ENCODE assay signal across 24 cellular contexts in the genomic region with DNA sequence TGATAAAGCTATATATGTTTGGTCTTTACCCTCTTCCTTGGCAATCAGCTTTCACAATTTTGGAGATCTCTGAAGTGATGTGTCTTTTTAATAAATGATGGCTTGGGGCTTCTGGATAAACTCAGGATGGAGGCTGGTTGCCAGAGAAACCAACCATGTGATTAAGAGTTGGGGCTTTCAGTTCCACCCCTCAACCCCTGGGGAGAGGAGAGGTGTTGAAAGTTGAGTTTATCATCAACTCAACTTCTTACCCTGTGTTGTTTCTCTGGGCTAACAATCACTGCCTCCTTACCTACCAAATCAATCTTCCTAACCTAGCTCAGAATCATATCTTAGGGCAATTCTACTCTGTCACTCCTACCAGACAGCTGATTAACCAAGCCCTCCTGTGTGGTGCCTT.
A peak's percentile ranks its signal among the peaks of the same experiment; 100 is the strongest.
DNase-seq lines count a peak whose midpoint lies in the region; ATAC-seq and TF ChIP-seq lines count a peak whose summit lies in the region.
"Had no signal": no experiment of that assay in that cellular context is flagged by ENCODE, and none has a peak within 500 bp of the region (broad histone marks: within the 10 kb centered on the region; RNA-seq: fewer than 3 reads in every experiment).

No MANE protein-coding gene starts in this region.

- H3K4me3 ChIP-seq in brain microvascular endothelial cell (ENCODE audit: low read depth, low read length) (no peak overlapping the region), neuronal stem cell (ENCODE audit: low read length in 2 of 2) (no peak overlapping the region)
- H3K4me3 ChIP-seq: A549, GM23248, upper lobe of left lung had no signal

- no peak overlapping the region for H3K23ac ChIP-seq in neuronal stem cell (ENCODE audit: low read depth, low read length, poor library complexity)

- H3K14ac ChIP-seq in neuronal stem cell (ENCODE audit: low read length) = no peak overlapping the region

- H3K4ac ChIP-seq in neuronal stem cell (ENCODE audit: low read length) = no peak overlapping the region

- no peak for TF ChIP-seq CTCF in brain microvascular endothelial cell (IDR thresholded peaks at IDR 0.05; ENCODE audit: low read depth, low read length, missing control alignments)

- in situ Hi-C loops in brain microvascular endothelial cell (cut with HindIII; ENCODE audit: low pct_ligation_motif_present, low sequenced_read_pairs) = no loop called here

- no peaks in the 10 kb centered on the region for H3K9me3 ChIP-seq in neuronal stem cell (replicated peaks in 1 of 2; ENCODE audit: control insufficient read depth in 2 of 2, insufficient read depth in 1 of 2, low read depth in 1 of 2, low read length in 2 of 2)
- H3K9me3 ChIP-seq: A549, SK-N-SH, upper lobe of left lung had no signal

- no peak overlapping the region for H3K18ac ChIP-seq in neuronal stem cell (ENCODE audit: low read length)

- no peak overlapping the region for H4K91ac ChIP-seq in neuronal stem cell (ENCODE audit: low read depth, low read length, poor library complexity)

- no peak overlapping the region for H2AK5ac ChIP-seq in neuronal stem cell (ENCODE audit: low read depth, low read length)

- H2BK15ac ChIP-seq in neuronal stem cell (ENCODE audit: low read length) = no peak overlapping the region

- H3K36me3 ChIP-seq in brain microvascular endothelial cell (replicated peaks) (no peaks in the 10 kb centered on the region), neuronal stem cell (replicated peaks in 1 of 2; ENCODE audit: control insufficient read depth in 2 of 2, insufficient read depth in 2 of 2, low read length in 2 of 2) (no peaks in the 10 kb centered on the region)
- H3K36me3 ChIP-seq: upper lobe of left lung had no signal

- no peak for TF ChIP-seq POLR2A in GM18505 (IDR thresholded peaks at IDR 0.05; ENCODE audit: borderline replicate concordance, extremely low read depth, insufficient read depth, insufficient read length)

- no peaks in the 10 kb centered on the region for H3K79me1 ChIP-seq in neuronal stem cell (ENCODE audit: low read depth, low read length)

- no peaks in the 10 kb centered on the region for H3K4me1 ChIP-seq in neuronal stem cell (ENCODE audit: control insufficient read depth in 2 of 2, insufficient read depth in 1 of 2, low read depth in 1 of 2, low read length in 2 of 2)
- H3K4me1 ChIP-seq: A549, upper lobe of left lung had no signal

- no peak overlapping the region for H3K9ac ChIP-seq in neuronal stem cell (ENCODE audit: low read depth, low read length, poor library complexity)
- H3K9ac ChIP-seq: GM23248, SK-N-SH had no signal

- H4K8ac ChIP-seq in neuronal stem cell (ENCODE audit: low read depth, low read length) = no peak overlapping the region

- H3K27ac ChIP-seq in brain microvascular endothelial cell (no peak overlapping the region), neuronal stem cell (replicated peaks; ENCODE audit: low read length) (no peak overlapping the region)
- H3K27ac ChIP-seq: A549, GM23248, upper lobe of left lung had no signal

- no peak overlapping the region for H2AFZ ChIP-seq in neuronal stem cell (ENCODE audit: low read length)
- H2AFZ ChIP-seq: GM23248 had no signal

- no peak overlapping the region for H2BK120ac ChIP-seq in neuronal stem cell (ENCODE audit: low read depth, low read length)

- no peaks in the 10 kb centered on the region for H3K27me3 ChIP-seq in brain microvascular endothelial cell (replicated peaks)
- peaks cover 0 to 2% (median 0%) of the 10 kb centered on the region in 3 experiments for H3K27me3 ChIP-seq in neuronal stem cell (ENCODE audit: control insufficient read depth in 3 of 3, insufficient read depth in 3 of 3, low read depth in 1 of 3, low read length in 3 of 3)
- H3K27me3 ChIP-seq: upper lobe of left lung had no signal

- no peak overlapping the region for H3K4me2 ChIP-seq in neuronal stem cell (ENCODE audit: insufficient read depth, low read length, poor library complexity, severe bottlenecking)
- H3K4me2 ChIP-seq: A549, SK-N-SH had no signal

- no peak overlapping the region for H2BK12ac ChIP-seq in neuronal stem cell (ENCODE audit: low read length)

- H2BK5ac ChIP-seq in neuronal stem cell (ENCODE audit: low read length) = no peak overlapping the region

- ATAC-seq in GM18505 (IDR thresholded peaks at IDR 0.05; ENCODE audit: unreplicated experiment) = peak; percentile 40
- peak; percentile 62 for ATAC-seq in GM19452 (IDR thresholded peaks at IDR 0.05; ENCODE audit: unreplicated experiment)
- ATAC-seq in HG02763 (IDR thresholded peaks at IDR 0.05; ENCODE audit: unreplicated experiment) = peak; percentile 69
- ATAC-seq in HG03378 (IDR thresholded peaks at IDR 0.05; ENCODE audit: unreplicated experiment) = peak; percentile 79
- ATAC-seq: A549, left ventricle myocardium superior had no signal

- no peak for DNase-seq in brain microvascular endothelial cell
- DNase-seq in COR-L47 (lab: John Stamatoyannopoulos, UW) = no peak
- no peak for DNase-seq in superior temporal gyrus (ENCODE audit: extremely low spot score)
- DNase-seq in neuronal stem cell (ENCODE audit: low spot score) = no peak
- DNase-seq: activated CD4-positive, alpha-beta T cell treated with anti-CD3 and anti-CD28 coated beads for 4 hours; activated gamma-delta T cell treated with Interleukin-2 at 50 U/mL for 16 hours; amygdala; effector CD4-positive, alpha-beta T cell; EL; GM23248; head of caudate nucleus; Karpas-422; left ventricle myocardium superior; NCI-H1092 treated with DMSO at 0.1 percent for 48 hours; NCI-H748 treated with DMSO at 0.1 percent for 48 hours; SK-N-SH; stimulated activated naive CD4-positive, alpha-beta T cell treated with Interleukin-2 at 50 U/mL for 16 hours; T1000; upper lobe of left lung had no signal
